1 cellular context compared by ENCODE assay signal in the genomic region with DNA sequence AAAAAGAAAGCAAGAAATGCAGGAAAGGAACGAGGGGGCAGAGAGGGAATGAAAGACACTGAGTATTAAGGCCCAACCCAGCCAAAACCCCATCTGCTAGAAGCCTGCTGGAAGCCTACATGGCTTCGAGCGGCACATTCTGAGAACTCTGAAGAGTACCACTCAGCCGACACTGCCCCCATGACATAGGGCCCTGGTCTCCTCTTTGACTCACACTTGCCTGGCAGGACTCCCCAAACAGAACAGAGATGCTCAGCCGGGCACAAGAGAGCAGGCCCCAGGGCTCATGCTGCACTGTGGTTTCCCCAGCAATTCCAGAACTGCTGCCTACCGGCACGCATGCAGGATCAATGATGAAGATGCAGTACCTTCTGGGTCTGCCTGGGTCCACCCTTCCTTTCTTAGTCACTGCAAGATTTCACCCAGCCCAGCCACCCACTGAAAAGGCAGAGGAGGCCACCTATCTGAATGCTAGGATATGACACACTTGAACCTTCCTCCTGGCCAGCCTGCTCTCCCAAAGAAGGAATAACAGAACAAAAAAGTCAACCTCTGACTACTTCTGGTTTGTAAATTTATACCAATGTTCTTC.
TF ChIP-seq lines count a peak whose summit lies in the region.

No MANE protein-coding gene starts in this region.

TF ChIP-seq in HEK293, 187 proteins besides CTCF, POLR2A, EP300 and RAD21 (continued from another document):
- TF ChIP-seq, protein P1, sequence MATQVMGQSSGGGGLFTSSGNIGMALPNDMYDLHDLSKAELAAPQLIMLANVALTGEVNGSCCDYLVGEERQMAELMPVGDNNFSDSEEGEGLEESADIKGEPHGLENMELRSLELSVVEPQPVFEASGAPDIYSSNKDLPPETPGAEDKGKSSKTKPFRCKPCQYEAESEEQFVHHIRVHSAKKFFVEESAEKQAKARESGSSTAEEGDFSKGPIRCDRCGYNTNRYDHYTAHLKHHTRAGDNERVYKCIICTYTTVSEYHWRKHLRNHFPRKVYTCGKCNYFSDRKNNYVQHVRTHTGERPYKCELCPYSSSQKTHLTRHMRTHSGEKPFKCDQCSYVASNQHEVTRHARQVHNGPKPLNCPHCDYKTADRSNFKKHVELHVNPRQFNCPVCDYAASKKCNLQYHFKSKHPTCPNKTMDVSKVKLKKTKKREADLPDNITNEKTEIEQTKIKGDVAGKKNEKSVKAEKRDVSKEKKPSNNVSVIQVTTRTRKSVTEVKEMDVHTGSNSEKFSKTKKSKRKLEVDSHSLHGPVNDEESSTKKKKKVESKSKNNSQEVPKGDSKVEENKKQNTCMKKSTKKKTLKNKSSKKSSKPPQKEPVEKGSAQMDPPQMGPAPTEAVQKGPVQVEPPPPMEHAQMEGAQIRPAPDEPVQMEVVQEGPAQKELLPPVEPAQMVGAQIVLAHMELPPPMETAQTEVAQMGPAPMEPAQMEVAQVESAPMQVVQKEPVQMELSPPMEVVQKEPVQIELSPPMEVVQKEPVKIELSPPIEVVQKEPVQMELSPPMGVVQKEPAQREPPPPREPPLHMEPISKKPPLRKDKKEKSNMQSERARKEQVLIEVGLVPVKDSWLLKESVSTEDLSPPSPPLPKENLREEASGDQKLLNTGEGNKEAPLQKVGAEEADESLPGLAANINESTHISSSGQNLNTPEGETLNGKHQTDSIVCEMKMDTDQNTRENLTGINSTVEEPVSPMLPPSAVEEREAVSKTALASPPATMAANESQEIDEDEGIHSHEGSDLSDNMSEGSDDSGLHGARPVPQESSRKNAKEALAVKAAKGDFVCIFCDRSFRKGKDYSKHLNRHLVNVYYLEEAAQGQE (tag by site-specific recombination; IDR thresholded peaks at IDR 0.05) = no peak
- no peak for TF ChIP-seq ZNF366 (tag by site-specific recombination; conservative IDR thresholded peaks at IDR 0.05)
